Comparison of ENCODE assay signal across 16 cellular contexts in genomic region chr2:232190796-232191195, GRCh38.
DNase-seq lines count a peak whose midpoint lies in the region; ATAC-seq, FAIRE-seq and TF ChIP-seq lines count a peak whose summit lies in the region.
"Had no signal": no experiment of that assay in that cellular context is flagged by ENCODE, and none has a peak within 500 bp of the region (broad histone marks: within the 10 kb centered on the region; RNA-seq: fewer than 3 reads in every experiment).

No MANE protein-coding gene starts in this region.

- no peak overlapping the region for H3K4me3 Mint-ChIP-seq in GM23338
- H3K4me3 Mint-ChIP-seq in neural crest cell, result no peak overlapping the region
- H3K4me3 Mint-ChIP-seq: CD4-positive, alpha-beta T cell had no signal

- H3K36me3 Mint-ChIP-seq in GM23338 (ENCODE audit: low read depth) (peaks cover 11% of the 10 kb centered on the region), neural crest cell (ENCODE audit: low read depth) (peaks cover 24% of the 10 kb centered on the region)

- FAIRE-seq in bronchial epithelial cell (lab: Jason Lieb, UNC), result peak; percentile 79
- FAIRE-seq: A204.1, D721Med had no signal

- H3K27me3 ChIP-seq in GM23338 (ENCODE audit: insufficient read depth), result no peaks in the 10 kb centered on the region
- no peaks in the 10 kb centered on the region for H3K27me3 ChIP-seq in bronchial epithelial cell (ENCODE audit: control insufficient read depth, insufficient read depth, low read length)

- H3F3A ChIP-seq in GM23338 (replicated peaks; ENCODE audit: low read depth), result no peaks in the 10 kb centered on the region

- H3K27ac Mint-ChIP-seq in GM23338 (peak overlapping the region; percentile 5; the same call in 1 of the 2 replicates), neural crest cell (ENCODE audit: unreplicated experiment) (peak overlapping the region; percentile 4)
- H3K27ac Mint-ChIP-seq: CD4-positive, alpha-beta T cell had no signal

- no peaks in the 10 kb centered on the region for H3K36me3 ChIP-seq in GM23338 (ENCODE audit: insufficient read depth)
- no peaks in the 10 kb centered on the region for H3K36me3 ChIP-seq in bronchial epithelial cell (ENCODE audit: control insufficient read depth, insufficient read depth, low read length)
- H3K36me3 ChIP-seq: HAP-1 had no signal

- ATAC-seq in GM23338 (no peak), GM18867 (IDR thresholded peaks at IDR 0.05; ENCODE audit: unreplicated experiment) (no peak), HG03439 (IDR thresholded peaks at IDR 0.05; ENCODE audit: unreplicated experiment) (no peak)

- H3K9me3 Mint-ChIP-seq in GM23338, result peaks cover 8% of the 10 kb centered on the region; the same call in 2 of the 3 replicates
- peaks cover 11% of the 10 kb centered on the region for H3K9me3 Mint-ChIP-seq in neural crest cell

- no peak overlapping the region for H3K4me3 ChIP-seq in GM23338
- H3K4me3 ChIP-seq in bronchial epithelial cell (ENCODE audit: low read depth, low read length), result no peak overlapping the region
- H3K4me3 ChIP-seq: HAP-1 had no signal

- H4K20me1 ChIP-seq in GM23338 (replicated peaks; ENCODE audit: insufficient read depth), result no peaks in the 10 kb centered on the region

- H3K27me3 Mint-ChIP-seq in GM23338 (ENCODE audit: insufficient read depth, low read depth, poor library complexity) (no peaks in the 10 kb centered on the region), neural crest cell (ENCODE audit: low read depth) (no peaks in the 10 kb centered on the region)
- H3K27me3 Mint-ChIP-seq: CD4-positive, alpha-beta T cell had no signal

- no peaks in the 10 kb centered on the region for H3K79me2 ChIP-seq in GM23338 (replicated peaks; ENCODE audit: insufficient read depth)

- no peak overlapping the region for H2AFZ ChIP-seq in GM23338

- no peak overlapping the region for H3K27ac ChIP-seq in GM23338 (ENCODE audit: low read depth)
- H3K27ac ChIP-seq: C4-2B, HL-60 had no signal

- H3K4me1 ChIP-seq in GM23338 (ENCODE audit: insufficient read depth), result no peaks in the 10 kb centered on the region
- H3K4me1 ChIP-seq: Caco-2, HAP-1 had no signal

- no peak overlapping the region for H3K4me2 ChIP-seq in GM23338

- no peak for DNase-seq in GM23338 (ENCODE audit: low spot score)
- DNase-seq in bronchial epithelial cell (ENCODE audit: low read depth), result no peak
- no peak for DNase-seq in neural crest cell (ENCODE audit: low read depth, low spot score)
- DNase-seq in superior temporal gyrus (ENCODE audit: extremely low spot score), result peak; percentile 68
- no peak for DNase-seq in activated naive CD4-positive, alpha-beta T cell treated with Interleukin-2 at 50 U/mL for 16 hours
- DNase-seq: ACHN; Caco-2; CD4-positive, alpha-beta T cell; GF-D8 had no signal

- no peaks in the 10 kb centered on the region for H3K9me2 ChIP-seq in GM23338 (ENCODE audit: insufficient read depth)

- TF ChIP-seq CTCF in GM23338 (conservative IDR thresholded peaks at IDR 0.05; ENCODE audit: low read depth in 2 of 2) (no peak), bronchial epithelial cell (IDR thresholded peaks at IDR 0.05; ENCODE audit: insufficient read depth, low read length, severe bottlenecking) (no peak), neural crest cell (conservative IDR thresholded peaks at IDR 0.05) (no peak)

- peaks cover 10% of the 10 kb centered on the region for H3K4me1 Mint-ChIP-seq in GM23338
- H3K4me1 Mint-ChIP-seq in neural crest cell, result peaks cover 10% of the 10 kb centered on the region

TF ChIP-seq in GM23338, 12 proteins besides CTCF, POLR2A, EP300 and RAD21:
- no peak for TF ChIP-seq JUNB (IDR thresholded peaks at IDR 0.05; ENCODE audit: unreplicated experiment)
- TF ChIP-seq, protein P1, sequence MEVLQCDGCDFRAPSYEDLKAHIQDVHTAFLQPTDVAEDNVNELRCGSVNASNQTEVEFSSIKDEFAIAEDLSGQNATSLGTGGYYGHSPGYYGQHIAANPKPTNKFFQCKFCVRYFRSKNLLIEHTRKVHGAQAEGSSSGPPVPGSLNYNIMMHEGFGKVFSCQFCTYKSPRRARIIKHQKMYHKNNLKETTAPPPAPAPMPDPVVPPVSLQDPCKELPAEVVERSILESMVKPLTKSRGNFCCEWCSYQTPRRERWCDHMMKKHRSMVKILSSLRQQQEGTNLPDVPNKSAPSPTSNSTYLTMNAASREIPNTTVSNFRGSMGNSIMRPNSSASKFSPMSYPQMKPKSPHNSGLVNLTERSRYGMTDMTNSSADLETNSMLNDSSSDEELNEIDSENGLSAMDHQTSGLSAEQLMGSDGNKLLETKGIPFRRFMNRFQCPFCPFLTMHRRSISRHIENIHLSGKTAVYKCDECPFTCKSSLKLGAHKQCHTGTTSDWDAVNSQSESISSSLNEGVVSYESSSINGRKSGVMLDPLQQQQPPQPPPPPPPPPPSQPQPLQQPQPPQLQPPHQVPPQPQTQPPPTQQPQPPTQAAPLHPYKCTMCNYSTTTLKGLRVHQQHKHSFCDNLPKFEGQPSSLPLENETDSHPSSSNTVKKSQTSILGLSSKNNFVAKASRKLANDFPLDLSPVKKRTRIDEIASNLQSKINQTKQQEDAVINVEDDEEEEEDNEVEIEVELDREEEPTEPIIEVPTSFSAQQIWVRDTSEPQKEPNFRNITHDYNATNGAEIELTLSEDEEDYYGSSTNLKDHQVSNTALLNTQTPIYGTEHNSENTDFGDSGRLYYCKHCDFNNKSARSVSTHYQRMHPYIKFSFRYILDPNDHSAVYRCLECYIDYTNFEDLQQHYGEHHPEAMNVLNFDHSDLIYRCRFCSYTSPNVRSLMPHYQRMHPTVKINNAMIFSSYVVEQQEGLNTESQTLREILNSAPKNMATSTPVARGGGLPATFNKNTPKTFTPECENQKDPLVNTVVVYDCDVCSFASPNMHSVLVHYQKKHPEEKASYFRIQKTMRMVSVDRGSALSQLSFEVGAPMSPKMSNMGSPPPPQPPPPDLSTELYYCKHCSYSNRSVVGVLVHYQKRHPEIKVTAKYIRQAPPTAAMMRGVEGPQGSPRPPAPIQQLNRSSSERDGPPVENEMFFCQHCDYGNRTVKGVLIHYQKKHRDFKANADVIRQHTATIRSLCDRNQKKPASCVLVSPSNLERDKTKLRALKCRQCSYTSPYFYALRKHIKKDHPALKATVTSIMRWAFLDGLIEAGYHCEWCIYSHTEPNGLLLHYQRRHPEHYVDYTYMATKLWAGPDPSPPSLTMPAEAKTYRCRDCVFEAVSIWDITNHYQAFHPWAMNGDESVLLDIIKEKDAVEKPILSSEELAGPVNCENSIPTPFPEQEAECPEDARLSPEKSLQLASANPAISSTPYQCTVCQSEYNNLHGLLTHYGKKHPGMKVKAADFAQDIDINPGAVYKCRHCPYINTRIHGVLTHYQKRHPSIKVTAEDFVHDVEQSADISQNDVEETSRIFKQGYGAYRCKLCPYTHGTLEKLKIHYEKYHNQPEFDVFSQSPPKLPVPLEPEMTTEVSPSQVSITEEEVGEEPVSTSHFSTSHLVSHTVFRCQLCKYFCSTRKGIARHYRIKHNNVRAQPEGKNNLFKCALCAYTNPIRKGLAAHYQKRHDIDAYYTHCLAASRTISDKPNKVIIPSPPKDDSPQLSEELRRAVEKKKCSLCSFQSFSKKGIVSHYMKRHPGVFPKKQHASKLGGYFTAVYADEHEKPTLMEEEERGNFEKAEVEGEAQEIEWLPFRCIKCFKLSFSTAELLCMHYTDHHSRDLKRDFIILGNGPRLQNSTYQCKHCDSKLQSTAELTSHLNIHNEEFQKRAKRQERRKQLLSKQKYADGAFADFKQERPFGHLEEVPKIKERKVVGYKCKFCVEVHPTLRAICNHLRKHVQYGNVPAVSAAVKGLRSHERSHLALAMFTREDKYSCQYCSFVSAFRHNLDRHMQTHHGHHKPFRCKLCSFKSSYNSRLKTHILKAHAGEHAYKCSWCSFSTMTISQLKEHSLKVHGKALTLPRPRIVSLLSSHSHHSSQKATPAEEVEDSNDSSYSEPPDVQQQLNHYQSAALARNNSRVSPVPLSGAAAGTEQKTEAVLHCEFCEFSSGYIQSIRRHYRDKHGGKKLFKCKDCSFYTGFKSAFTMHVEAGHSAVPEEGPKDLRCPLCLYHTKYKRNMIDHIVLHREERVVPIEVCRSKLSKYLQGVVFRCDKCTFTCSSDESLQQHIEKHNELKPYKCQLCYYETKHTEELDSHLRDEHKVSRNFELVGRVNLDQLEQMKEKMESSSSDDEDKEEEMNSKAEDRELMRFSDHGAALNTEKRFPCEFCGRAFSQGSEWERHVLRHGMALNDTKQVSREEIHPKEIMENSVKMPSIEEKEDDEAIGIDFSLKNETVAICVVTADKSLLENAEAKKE (CRISPR knock-in tag; IDR thresholded peaks at IDR 0.05), result no peak
- TF ChIP-seq CREB1 (CRISPR knock-in tag; IDR thresholded peaks at IDR 0.05; ENCODE audit: low read depth), result no peak
- TF ChIP-seq, protein P2, sequence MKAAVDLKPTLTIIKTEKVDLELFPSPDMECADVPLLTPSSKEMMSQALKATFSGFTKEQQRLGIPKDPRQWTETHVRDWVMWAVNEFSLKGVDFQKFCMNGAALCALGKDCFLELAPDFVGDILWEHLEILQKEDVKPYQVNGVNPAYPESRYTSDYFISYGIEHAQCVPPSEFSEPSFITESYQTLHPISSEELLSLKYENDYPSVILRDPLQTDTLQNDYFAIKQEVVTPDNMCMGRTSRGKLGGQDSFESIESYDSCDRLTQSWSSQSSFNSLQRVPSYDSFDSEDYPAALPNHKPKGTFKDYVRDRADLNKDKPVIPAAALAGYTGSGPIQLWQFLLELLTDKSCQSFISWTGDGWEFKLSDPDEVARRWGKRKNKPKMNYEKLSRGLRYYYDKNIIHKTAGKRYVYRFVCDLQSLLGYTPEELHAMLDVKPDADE (IDR thresholded peaks at IDR 0.05), result no peak
- no peak for TF ChIP-seq NANOG (IDR thresholded peaks at IDR 0.05; ENCODE audit: borderline replicate concordance)
- no peak for TF ChIP-seq ZNF331 (CRISPR knock-in tag; IDR thresholded peaks at IDR 0.05; ENCODE audit: low read depth)
- TF ChIP-seq STAT1 (IDR thresholded peaks at IDR 0.05; ENCODE audit: unreplicated experiment), result no peak
- no peak for TF ChIP-seq EZH2phosphoT487 (IDR thresholded peaks at IDR 0.05; ENCODE audit: unreplicated experiment)
- TF ChIP-seq POLR2AphosphoS5 (IDR thresholded peaks at IDR 0.05; ENCODE audit: low read depth), result no peak
